1 cellular context compared by ENCODE assay signal in the genomic region with DNA sequence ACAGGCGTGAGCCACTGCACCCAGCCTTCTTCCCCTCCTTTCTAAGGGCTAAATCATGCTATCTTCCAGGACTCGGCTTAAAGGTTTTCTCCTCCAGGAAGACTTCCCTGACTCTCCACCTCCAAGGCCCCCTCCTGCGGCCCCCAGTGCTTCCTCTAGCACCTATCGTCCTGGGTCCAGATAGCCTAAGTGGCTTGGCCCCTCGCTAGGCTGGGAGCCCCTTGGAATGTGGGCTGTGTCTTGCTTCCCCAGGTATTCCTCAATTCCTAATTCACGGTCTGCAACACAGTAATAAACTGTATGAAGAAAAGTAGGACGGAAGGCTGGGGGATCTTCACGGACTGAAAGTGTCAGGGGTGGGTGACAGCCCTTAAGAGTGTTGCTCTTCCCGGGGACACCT.
TF ChIP-seq lines count a peak whose summit lies in the region.

No MANE protein-coding gene starts in this region.

TF ChIP-seq in GM23338, 12 proteins besides CTCF, POLR2A, EP300 and RAD21:
- TF ChIP-seq EZH2 (IDR thresholded peaks at IDR 0.05; ENCODE audit: low read depth, unreplicated experiment), result no peak
TF ChIP-seq in GM23338: peak in this region for 0.
